Comparison of ENCODE assay signal across 19 cellular contexts in genomic region chr2:30177440-30177839, GRCh38. TPM values are rescaled to one million over a fixed set of nuclear protein-coding genes. Genes with fewer than 3 reads are reported as not detected.
DNase-seq lines count a peak whose midpoint lies in the region; ATAC-seq, FAIRE-seq and TF ChIP-seq lines count a peak whose summit lies in the region.
"Had no signal": no experiment of that assay in that cellular context is flagged by ENCODE, and none has a peak within 500 bp of the region (broad histone marks: within the 10 kb centered on the region; RNA-seq: fewer than 3 reads in every experiment).

No MANE protein-coding gene starts in this region.

- no peak overlapping the region for H3K27ac ChIP-seq in K562 (ENCODE audit: extremely low read depth, low read depth, low read length)
- peak overlapping the region in 3 of 4 donors; percentile 56 to 72 (median 60) for H3K27ac ChIP-seq in gastroesophageal sphincter
- H3K27ac ChIP-seq in stomach, result peak overlapping the region in 4 of 5 donors; percentile 62 to 76 (median 67)
- H3K27ac ChIP-seq: C4-2B had no signal

- POLR2A ChIA-PET in K562 (lab: Yijun Ruan, JAX), result no interaction called here

- H2AFZ ChIP-seq in K562 (ENCODE audit: low read depth, low read length), result peak overlapping the region; percentile 82

- no peak for TF ChIP-seq RAD21 in K562 (CRISPR knock-in tag; conservative IDR thresholded peaks at IDR 0.05 in 1 of 2, IDR thresholded peaks at IDR 0.05 in 1 of 2)

- H3K36me3 ChIP-seq in K562 (ENCODE audit: control insufficient read depth, insufficient read depth, low read length) (no peaks in the 10 kb centered on the region; the same call in 2 of the 3 replicates), gastroesophageal sphincter (no peaks in the 10 kb centered on the region), stomach (no peaks in the 10 kb centered on the region)
- H3K36me3 ChIP-seq: BE2C, HAP-1 had no signal

- TF ChIP-seq CTCF in K562 (IDR thresholded peaks at IDR 0.05 in 2 of 3, conservative IDR thresholded peaks at IDR 0.05 in 1 of 3; ENCODE audit: insufficient read depth in 2 of 3, low read depth in 1 of 3, low read length in 3 of 3) (no peak), gastroesophageal sphincter (IDR thresholded peaks at IDR 0.05) (no peak), stomach (IDR thresholded peaks at IDR 0.05) (no peak)

- H3K4me3 Mint-ChIP-seq in T-helper 17 cell, result peak overlapping the region; percentile 21
- H3K4me3 Mint-ChIP-seq in activated T-helper 2 cell treated with anti-CD3 and anti-CD28 coated beads, Interferon-gamma antibody, Interleukin-2, Interleukin-4, amounts not matched to agents 10 μg/mL and 5 μg/mL and 100 μg/mL, durations not matched to agents 14 hours and 24 hours and 36 hours (ENCODE audit: low read depth), result no peak overlapping the region

- TF ChIP-seq EP300 in K562 (IDR thresholded peaks at IDR 0.05; ENCODE audit: low read length) (no peak), gastroesophageal sphincter (IDR thresholded peaks at IDR 0.05) (no peak), stomach (IDR thresholded peaks at IDR 0.05) (no peak)

- TF ChIP-seq POLR2A in K562 (conservative IDR thresholded peaks at IDR 0.05) (no peak), gastroesophageal sphincter (IDR thresholded peaks at IDR 0.05) (no peak), stomach (IDR thresholded peaks at IDR 0.05) (no peak)

- no peaks in the 10 kb centered on the region for H3K36me3 Mint-ChIP-seq in T-helper 17 cell (ENCODE audit: low read depth)
- H3K36me3 Mint-ChIP-seq in activated T-helper 2 cell treated with anti-CD3 and anti-CD28 coated beads, Interferon-gamma antibody, Interleukin-2, Interleukin-4, amounts not matched to agents 10 μg/mL and 5 μg/mL and 100 μg/mL, durations not matched to agents 14 hours and 24 hours and 36 hours (ENCODE audit: low read depth), result no peaks in the 10 kb centered on the region
- H3K36me3 Mint-ChIP-seq: CD4-positive, alpha-beta memory T cell had no signal

- H3K4me1 Mint-ChIP-seq in T-helper 17 cell, result peaks cover 5% of the 10 kb centered on the region
- H3K4me1 Mint-ChIP-seq in activated T-helper 2 cell treated with anti-CD3 and anti-CD28 coated beads, Interferon-gamma antibody, Interleukin-2, Interleukin-4, amounts not matched to agents 10 μg/mL and 5 μg/mL and 100 μg/mL, durations not matched to agents 14 hours and 24 hours and 36 hours (ENCODE audit: low read depth), result peaks cover 2% of the 10 kb centered on the region

- H3K9me3 Mint-ChIP-seq in activated T-helper 2 cell treated with anti-CD3 and anti-CD28 coated beads, Interferon-gamma antibody, Interleukin-2, Interleukin-4, amounts not matched to agents 10 μg/mL and 5 μg/mL and 100 μg/mL, durations not matched to agents 14 hours and 24 hours and 36 hours, result no peaks in the 10 kb centered on the region

- H3K27me3 Mint-ChIP-seq in T-helper 17 cell, result peaks cover 12% of the 10 kb centered on the region
- H3K27me3 Mint-ChIP-seq in activated T-helper 2 cell treated with anti-CD3 and anti-CD28 coated beads, Interferon-gamma antibody, Interleukin-2, Interleukin-4, amounts not matched to agents 10 μg/mL and 5 μg/mL and 100 μg/mL, durations not matched to agents 14 hours and 24 hours and 36 hours (ENCODE audit: low read depth), result peaks cover 8% of the 10 kb centered on the region

- peak overlapping the region; percentile 53 for H3K4me2 ChIP-seq in K562 (ENCODE audit: insufficient read depth, low read length)
- H3K4me2 ChIP-seq: A549 had no signal

- peaks cover 12 to 30% of the 10 kb centered on the region in 2 experiments; a peak in 3 of 5 replicates for H3K4me1 ChIP-seq in K562 (replicated peaks in 1 of 2; ENCODE audit: control insufficient read depth in 2 of 2, insufficient read depth in 2 of 2, low read length in 2 of 2)
- peaks cover 0 to 25% (median 0%) of the 10 kb centered on the region in 3 donors for H3K4me1 ChIP-seq in gastroesophageal sphincter
- H3K4me1 ChIP-seq in stomach, result no peaks in the 10 kb centered on the region
- H3K4me1 ChIP-seq: HAP-1 had no signal

- FAIRE-seq in K562 (lab: Jason Lieb, UNC), result no peak
- FAIRE-seq: A549, G401.6, GM12891, H1 had no signal

- no peaks in the 10 kb centered on the region for H3K9me1 ChIP-seq in K562 (ENCODE audit: control insufficient read depth, insufficient read depth, low read length)

- H3K27me3 ChIP-seq in K562 (ENCODE audit: control insufficient read depth in 2 of 2, insufficient read depth in 2 of 2, low read length in 2 of 2) (no peaks in the 10 kb centered on the region), gastroesophageal sphincter (no peaks in the 10 kb centered on the region), stomach (no peaks in the 10 kb centered on the region)
- H3K27me3 ChIP-seq: BE2C had no signal

- 63% methylated on average over 3 of the region's 3 CpGs for WGBS in K562 (ENCODE audit: insufficient coverage, low coverage, missing lambda C conversion rate)
- 100% methylated on average over 1 to 3 of the region's 3 CpGs for WGBS in gastroesophageal sphincter (ENCODE audit: low coverage in 1 of 2), 2 donors
- WGBS in stomach, 5 donors, result 92 to 100% (median 100%) methylated on average over 3 of the region's 3 CpGs

- H3K9me3 ChIP-seq in T-helper 17 cell (ENCODE audit: control insufficient read depth, low read length, poor library complexity, severe bottlenecking) (no peaks in the 10 kb centered on the region), K562 (replicated peaks; ENCODE audit: control insufficient read depth, insufficient read depth, low read depth, low read length) (no peaks in the 10 kb centered on the region), gastroesophageal sphincter (no peaks in the 10 kb centered on the region), stomach (no peaks in the 10 kb centered on the region)
- H3K9me3 ChIP-seq: A549, BE2C, HAP-1 had no signal

- no peaks in the 10 kb centered on the region for H4K20me1 ChIP-seq in K562 (replicated peaks; ENCODE audit: control insufficient read depth, insufficient read depth, low read length)

- CTCF ChIA-PET in K562 (lab: Yijun Ruan, JAX; ENCODE audit: low intra/inter-chr PET ratio), result interaction anchor here (0.6 kb wide), 1 partner anchor 491 kb away, joined by 3 read pairs; no protein-coding TSS in a partner anchor

- peak overlapping the region; percentile 93 for H3K27ac Mint-ChIP-seq in T-helper 17 cell
- H3K27ac Mint-ChIP-seq in activated T-helper 2 cell treated with anti-CD3 and anti-CD28 coated beads, Interferon-gamma antibody, Interleukin-2, Interleukin-4, amounts not matched to agents 10 μg/mL and 5 μg/mL and 100 μg/mL, durations not matched to agents 14 hours and 24 hours and 36 hours, result no peak overlapping the region

- peak; percentile 2 for ATAC-seq in T-helper 17 cell
- ATAC-seq in K562, result no peak
- ATAC-seq in gastroesophageal sphincter, result no peak
- no peak for ATAC-seq in HG02973 (IDR thresholded peaks at IDR 0.05; ENCODE audit: unreplicated experiment)
- no peak for ATAC-seq in GM21367 (IDR thresholded peaks at IDR 0.05; ENCODE audit: unreplicated experiment)
- ATAC-seq: A549 had no signal

- DNase-seq in T-helper 17 cell, result no peak
- no peak for DNase-seq in K562 (ENCODE audit: extremely low read depth in 1 of 4, low spot score in 3 of 4)
- no peak for DNase-seq in stomach
- no peak for DNase-seq in anterior cingulate cortex (lab: John Stamatoyannopoulos, UW)
- no peak for DNase-seq in activated T-helper 2 cell treated with anti-CD3 and anti-CD28 coated beads, Interferon-gamma antibody, Interleukin-2, Interleukin-4, amounts not matched to agents 10 μg/mL and 5 μg/mL and 100 μg/mL, durations not matched to agents 14 hours and 24 hours and 36 hours (ENCODE audit: low spot score)
- DNase-seq: BE2C; CD4-positive, alpha-beta memory T cell; DMS153; DMS79 treated with DMSO at 0.1 percent for 48 hours; EL had no signal

- in situ Hi-C loops in K562 (cut with MboI), result no loop called here

- H3K4me3 ChIP-seq in K562 (no peak overlapping the region), gastroesophageal sphincter (no peak overlapping the region), stomach (no peak overlapping the region)
- H3K4me3 ChIP-seq: A549, HAP-1 had no signal

- no peak overlapping the region for H3K9ac ChIP-seq in K562 (ENCODE audit: insufficient read depth in 1 of 2, low read depth in 2 of 2, low read length in 2 of 2)

- H3K79me2 ChIP-seq in K562 (ENCODE audit: control insufficient read depth, insufficient read depth, low read length), result no peaks in the 10 kb centered on the region

- no TSS peak for BruUV-seq in K562 (replicated peaks; lab: Mats Ljungman, UMichigan)

- intact Hi-C loops in K562 (cut with micrococcal nuclease) (no loop called here), stomach (cut with DNase I; ENCODE audit: low total_unique reads) (no loop called here)
- intact Hi-C loops in activated T-helper 2 cell treated with anti-CD3 and anti-CD28 coated beads, Interferon-gamma antibody, Interleukin-2, Interleukin-4, amounts not matched to agents 10 μg/mL and 5 μg/mL and 100 μg/mL, durations not matched to agents 14 hours and 24 hours and 36 hours (cut with micrococcal nuclease), result no loop called here

RNA-seq across cellular contexts. Expression of gene YPEL5, which starts 30.6 kb away (rescaled TPM):
- total RNA-seq in T-helper 17 cell (100 to 1,000 TPM; 614 to 922 TPM), K562 (2014; rRNA removed) (7.8 and 9.1 TPM in 2 replicates), K562 (2014; rRNA removed; fragmentation: Illumina TruSeq; extraction: Trizol) (10.3 and 13.4 TPM in 2 replicates), K562 (2015; rRNA removed; fragmentation: Illumina TruSeq; extraction: Trizol) (4.9 and 5.4 TPM in 2 replicates), K562 (2021) (12.0 and 12.3 TPM in 2 replicates), gastroesophageal sphincter (100 to 1,000 TPM; 109 to 159 (median 136) TPM), stomach (100 to 1,000 TPM in 2 of 5 donors, 10 to 100 TPM in 3; 17.7 to 192 (median 72.4) TPM)
- total RNA-seq in K562 (2011; cell fraction: chromatin; rRNA removed; ENCODE audit: low replicate concordance), result 9.5 and 20.9 TPM in 2 replicates
- total RNA-seq in K562 (2011; cell fraction: nucleolus; rRNA removed), result 5.9 and 6.2 TPM in 2 replicates
- total RNA-seq in K562 (2011; cell fraction: nucleoplasm; rRNA removed), result 13.0 and 14.9 TPM in 2 replicates
- polyA plus RNA-seq in K562 (2011; rRNA removed) (34.4 and 37.4 TPM in 2 replicates), K562 (2014; fragmentation: Illumina TruSeq; extraction: Trizol) (10.9 and 11.9 TPM in 2 replicates), K562 (2014; fragmentation: Nextera tagmentation; extraction: Ambion mirVana) (10 to 100 TPM; 19.0 to 23.8 TPM), K562 (2014; rRNA removed) (13.5 and 15.0 TPM in 2 replicates), stomach (100 to 1,000 TPM in 1 of 3 donors, 10 to 100 TPM in 2; 53.6 to 103 (median 63.4) TPM)
- polyA plus RNA-seq in K562 (2011; cell fraction: cytosol; rRNA removed), result 14.7 and 17.6 TPM in 2 replicates
- polyA plus RNA-seq in K562 (2011; cell fraction: nucleus; rRNA removed), result 10.9 and 20.4 TPM in 2 replicates
- 12.8 and 40.6 TPM in 2 replicates for polyA plus RNA-seq in K562 (2012)
- polyA minus RNA-seq in K562 (2011; rRNA and poly(A)+ RNA removed), result 31.6 and 33.5 TPM in 2 replicates
- polyA minus RNA-seq in K562 (2011; cell fraction: cytosol; rRNA and poly(A)+ RNA removed), result 10.4 and 11.4 TPM in 2 replicates
- polyA minus RNA-seq in K562 (2011; cell fraction: nucleus; rRNA and poly(A)+ RNA removed), result 6.6 and 11.2 TPM in 2 replicates
- total RNA-seq in activated T-helper 2 cell treated with anti-CD3 and anti-CD28 coated beads, Interferon-gamma antibody, Interleukin-2, Interleukin-4, amounts not matched to agents 10 μg/mL and 5 μg/mL and 100 μg/mL, durations not matched to agents 14 hours and 24 hours and 36 hours, result 24.1 and 27.8 TPM in 2 replicates

RNA-seq across cellular contexts. Expression of gene LBH, which starts 53.9 kb away (rescaled TPM):
- total RNA-seq in T-helper 17 cell (100 to 1,000 TPM; 118 to 127 TPM), K562 (2014; rRNA removed) (7.4 and 23.5 TPM in 2 replicates), K562 (2014; rRNA removed; fragmentation: Illumina TruSeq; extraction: Trizol) (5.7 and 6.0 TPM in 2 replicates), K562 (2015; rRNA removed; fragmentation: Illumina TruSeq; extraction: Trizol) (4.6 and 7.3 TPM in 2 replicates), K562 (2021) (9.5 and 12.1 TPM in 2 replicates), gastroesophageal sphincter (100 to 1,000 TPM in 3 of 4 donors, 10 to 100 TPM in 1; 62.3 to 509 (median 348) TPM), stomach (10 to 100 TPM in 4 of 5 donors, 1 to 10 TPM in 1; 7.1 to 39.8 (median 18.5) TPM)
- 4.1 and 9.5 TPM in 2 replicates for total RNA-seq in K562 (2011; cell fraction: chromatin; rRNA removed; ENCODE audit: low replicate concordance)
- total RNA-seq in K562 (2011; cell fraction: nucleolus; rRNA removed), result 14.5 and 15.2 TPM in 2 replicates
- 8.9 and 11.3 TPM in 2 replicates for total RNA-seq in K562 (2011; cell fraction: nucleoplasm; rRNA removed)
- polyA plus RNA-seq in K562 (2011; rRNA removed) (8.2 and 9.5 TPM in 2 replicates), K562 (2014; fragmentation: Illumina TruSeq; extraction: Trizol) (8.1 TPM in 2 replicates), K562 (2014; fragmentation: Nextera tagmentation; extraction: Ambion mirVana) (1 to 10 TPM; 3.1 to 5.9 TPM), K562 (2014; rRNA removed) (9.4 and 13.4 TPM in 2 replicates), stomach (10 to 100 TPM in 2 of 3 donors, 1 to 10 TPM in 1; 6.6 to 18.5 (median 15.4) TPM)
- 13.7 and 24.2 TPM in 2 replicates for polyA plus RNA-seq in K562 (2011; cell fraction: cytosol; rRNA removed)
- 4.1 and 4.6 TPM in 2 replicates for polyA plus RNA-seq in K562 (2011; cell fraction: nucleus; rRNA removed)
- 6.0 and 6.2 TPM in 2 replicates for polyA plus RNA-seq in K562 (2012)
- 10.9 and 13.0 TPM in 2 replicates for polyA minus RNA-seq in K562 (2011; rRNA and poly(A)+ RNA removed)
- 5.6 and 12.1 TPM in 2 replicates for polyA minus RNA-seq in K562 (2011; cell fraction: cytosol; rRNA and poly(A)+ RNA removed)
- 7.7 and 15.4 TPM in 2 replicates for polyA minus RNA-seq in K562 (2011; cell fraction: nucleus; rRNA and poly(A)+ RNA removed)
- total RNA-seq in activated T-helper 2 cell treated with anti-CD3 and anti-CD28 coated beads, Interferon-gamma antibody, Interleukin-2, Interleukin-4, amounts not matched to agents 10 μg/mL and 5 μg/mL and 100 μg/mL, durations not matched to agents 14 hours and 24 hours and 36 hours, result 60.8 and 61.1 TPM in 2 replicates
